19 cellular contexts compared by ENCODE assay signal in genomic region chr1:9118186-9118585, GRCh38. TPM values are rescaled to one million over a fixed set of nuclear protein-coding genes. Genes with fewer than 3 reads are reported as not detected.
A peak's percentile ranks its signal among the peaks of the same experiment; 100 is the strongest.
DNase-seq lines count a peak whose midpoint lies in the region; ATAC-seq and TF ChIP-seq lines count a peak whose summit lies in the region.
"Had no signal": no experiment of that assay in that cellular context is flagged by ENCODE, and none has a peak within 500 bp of the region (broad histone marks: within the 10 kb centered on the region; RNA-seq: fewer than 3 reads in every experiment).

No MANE protein-coding gene starts in this region.

- H3K4me2 ChIP-seq in neural progenitor cell = no peak overlapping the region
- H3K4me2 ChIP-seq: A549, SK-N-SH had no signal

- H3K27ac ChIP-seq in Panc1 (ENCODE audit: low read length) = no peak overlapping the region
- peak overlapping the region in 1 of 10 donors; percentile 44 for H3K27ac ChIP-seq in heart right ventricle
- no peak overlapping the region for H3K27ac ChIP-seq in neural progenitor cell
- H3K27ac ChIP-seq: A549 had no signal

- TF ChIP-seq CTCF in Panc1 (IDR thresholded peaks at IDR 0.05) = no peak
- no peak for TF ChIP-seq CTCF in heart right ventricle (IDR thresholded peaks at IDR 0.05)
- TF ChIP-seq CTCF in neural progenitor cell (IDR thresholded peaks at IDR 0.05) = no peak

- H3K4me3 ChIP-seq in Panc1 (ENCODE audit: low read depth in 2 of 2, low read length in 2 of 2) = no peak overlapping the region
- no peak overlapping the region for H3K4me3 ChIP-seq in heart right ventricle
- no peak overlapping the region for H3K4me3 ChIP-seq in neural progenitor cell
- H3K4me3 ChIP-seq: A549 had no signal

- TSS peak; percentile 38 for BruUV-seq in Panc1 (replicated peaks; lab: Mats Ljungman, UMichigan)

- CTCF ChIA-PET in Panc1 (lab: Charles Lee) = no interaction called here

- intact Hi-C loops in Panc1 (cut with micrococcal nuclease; ENCODE audit: unreplicated experiment) (no loop called here), heart right ventricle (cut with DNase I) (loop anchor here in 2 of 10 donors (10.0 kb wide), 3 partner anchors 337 to 377 kb away; no protein-coding TSS in a partner anchor)
- intact Hi-C loops in activated T-helper 2 cell treated with anti-CD3 and anti-CD28 coated beads, Interferon-gamma antibody, Interleukin-2, Interleukin-4, amounts not matched to agents 10 μg/mL and 5 μg/mL and 100 μg/mL, durations not matched to agents 14 hours and 24 hours and 36 hours (cut with micrococcal nuclease) = no loop called here

- no peak overlapping the region for H2AFZ ChIP-seq in neural progenitor cell (replicated peaks)

- no peaks in the 10 kb centered on the region for H3K36me3 ChIP-seq in Panc1 (ENCODE audit: control insufficient read depth, insufficient read depth, low read length)
- H3K36me3 ChIP-seq in heart right ventricle = peaks cover 0 to 2% (median 0%) of the 10 kb centered on the region in 9 donors
- no peaks in the 10 kb centered on the region for H3K36me3 ChIP-seq in neural progenitor cell

- H3K9me3 ChIP-seq in Panc1 (ENCODE audit: control insufficient read depth, insufficient read depth, low read depth, low read length) (no peaks in the 10 kb centered on the region), heart right ventricle (no peaks in the 10 kb centered on the region), neural progenitor cell (ENCODE audit: low read depth) (no peaks in the 10 kb centered on the region)
- H3K9me3 ChIP-seq: A549, SK-N-SH had no signal

- H3K27me3 ChIP-seq in Panc1 (ENCODE audit: control insufficient read depth, insufficient read depth, low read length) (no peaks in the 10 kb centered on the region), heart right ventricle (no peaks in the 10 kb centered on the region), neural progenitor cell (no peaks in the 10 kb centered on the region)

- no peaks in the 10 kb centered on the region for H3K36me3 Mint-ChIP-seq in neural progenitor cell
- peaks cover 25 to 44% of the 10 kb centered on the region in 2 donors for H3K36me3 Mint-ChIP-seq in stimulated activated naive B cell treated with anti-CD40 and anti-IgM and Interleukin-4, amounts not matched to agents 10 μg/mL and 1 μg/mL and 100 μg/mL, for 72 hours
- H3K36me3 Mint-ChIP-seq in activated T-helper 2 cell treated with anti-CD3 and anti-CD28 coated beads, Interferon-gamma antibody, Interleukin-2, Interleukin-4, amounts not matched to agents 10 μg/mL and 5 μg/mL and 100 μg/mL, durations not matched to agents 14 hours and 24 hours and 36 hours (ENCODE audit: low read depth) = no peaks in the 10 kb centered on the region

- no peaks in the 10 kb centered on the region for H3K9me3 Mint-ChIP-seq in neural progenitor cell
- no peaks in the 10 kb centered on the region for H3K9me3 Mint-ChIP-seq in stimulated activated naive B cell treated with anti-CD40 and anti-IgM and Interleukin-4, amounts not matched to agents 10 μg/mL and 1 μg/mL and 100 μg/mL, for 72 hours
- no peaks in the 10 kb centered on the region for H3K9me3 Mint-ChIP-seq in activated T-helper 2 cell treated with anti-CD3 and anti-CD28 coated beads, Interferon-gamma antibody, Interleukin-2, Interleukin-4, amounts not matched to agents 10 μg/mL and 5 μg/mL and 100 μg/mL, durations not matched to agents 14 hours and 24 hours and 36 hours

- H3K4me1 ChIP-seq in Panc1 (ENCODE audit: control insufficient read depth, insufficient read depth, low read length) (peaks cover 9% of the 10 kb centered on the region), heart right ventricle (peaks cover 0 to 38% (median 13%) of the 10 kb centered on the region in 9 donors), neural progenitor cell (peaks cover 9% of the 10 kb centered on the region)

- POLR2A ChIA-PET in Panc1 (lab: Charles Lee) = no interaction called here

- H4K20me1 ChIP-seq in neural progenitor cell (ENCODE audit: low read depth) = no peaks in the 10 kb centered on the region

- no peak overlapping the region for H3K9ac ChIP-seq in neural progenitor cell
- H3K9ac ChIP-seq: SK-N-SH had no signal

- in situ Hi-C loops in Panc1 (cut with HindIII; ENCODE audit: low pct_unique_long_range_greater_than_20kb, low sequenced_read_pairs) = no loop called here

- H3K4me1 Mint-ChIP-seq in neural progenitor cell = peaks cover 14% of the 10 kb centered on the region
- peaks cover 33 to 44% of the 10 kb centered on the region in 2 donors for H3K4me1 Mint-ChIP-seq in stimulated activated naive B cell treated with anti-CD40 and anti-IgM and Interleukin-4, amounts not matched to agents 10 μg/mL and 1 μg/mL and 100 μg/mL, for 72 hours
- peaks cover 14% of the 10 kb centered on the region for H3K4me1 Mint-ChIP-seq in activated T-helper 2 cell treated with anti-CD3 and anti-CD28 coated beads, Interferon-gamma antibody, Interleukin-2, Interleukin-4, amounts not matched to agents 10 μg/mL and 5 μg/mL and 100 μg/mL, durations not matched to agents 14 hours and 24 hours and 36 hours (ENCODE audit: low read depth)

- H3F3A ChIP-seq in neural progenitor cell (ENCODE audit: low read depth) = peaks cover 17% of the 10 kb centered on the region

- ATAC-seq in Panc1 (peak; percentile 14; the same call in 1 of the 2 replicates), heart right ventricle (peak in 6 of 8 donors; percentile 36 to 67 (median 38))
- no peak for ATAC-seq in stimulated activated naive B cell treated with anti-CD40 and anti-IgM and Interleukin-4, amounts not matched to agents 10 μg/mL and 1 μg/mL and 100 μg/mL, for 72 hours (replicated peaks)
- ATAC-seq: A549 had no signal

- peaks cover 9% of the 10 kb centered on the region for H3K27me3 Mint-ChIP-seq in neural progenitor cell (ENCODE audit: insufficient read depth, low read depth)
- H3K27me3 Mint-ChIP-seq in stimulated activated naive B cell treated with anti-CD40 and anti-IgM and Interleukin-4, amounts not matched to agents 10 μg/mL and 1 μg/mL and 100 μg/mL, for 72 hours = no peaks in the 10 kb centered on the region
- no peaks in the 10 kb centered on the region for H3K27me3 Mint-ChIP-seq in activated T-helper 2 cell treated with anti-CD3 and anti-CD28 coated beads, Interferon-gamma antibody, Interleukin-2, Interleukin-4, amounts not matched to agents 10 μg/mL and 5 μg/mL and 100 μg/mL, durations not matched to agents 14 hours and 24 hours and 36 hours (ENCODE audit: low read depth)
- H3K27me3 Mint-ChIP-seq: B cell had no signal

- H3K79me2 ChIP-seq in neural progenitor cell (ENCODE audit: low read depth) = no peaks in the 10 kb centered on the region

- H3K27ac Mint-ChIP-seq in neural progenitor cell = peak overlapping the region; percentile 30
- peak overlapping the region; percentile 51 for H3K27ac Mint-ChIP-seq in stimulated activated naive B cell treated with anti-CD40 and anti-IgM and Interleukin-4, amounts not matched to agents 10 μg/mL and 1 μg/mL and 100 μg/mL, for 72 hours
- no peak overlapping the region for H3K27ac Mint-ChIP-seq in activated T-helper 2 cell treated with anti-CD3 and anti-CD28 coated beads, Interferon-gamma antibody, Interleukin-2, Interleukin-4, amounts not matched to agents 10 μg/mL and 5 μg/mL and 100 μg/mL, durations not matched to agents 14 hours and 24 hours and 36 hours
- H3K27ac Mint-ChIP-seq: B cell had no signal

- 64 to 65% methylated on average over 7 of the region's 7 CpGs for WGBS in heart right ventricle, 2 donors

- DNase-seq in Panc1 (ENCODE audit: low read depth, low spot score) = no peak
- DNase-seq in heart right ventricle = no peak
- no peak for DNase-seq in neural progenitor cell (ENCODE audit: low spot score)
- no peak for DNase-seq in stimulated activated naive B cell treated with anti-CD40 and anti-IgM and Interleukin-4, amounts not matched to agents 10 μg/mL and 1 μg/mL and 100 μg/mL, for 72 hours
- DNase-seq in MV-4-11 (lab: John Stamatoyannopoulos, UW) = no peak
- DNase-seq in NCI-H2171 treated with DMSO at 0.1 percent for 48 hours (lab: John Stamatoyannopoulos, UW) = no peak
- no peak for DNase-seq in activated T-helper 2 cell treated with anti-CD3 and anti-CD28 coated beads, Interferon-gamma antibody, Interleukin-2, Interleukin-4, amounts not matched to agents 10 μg/mL and 5 μg/mL and 100 μg/mL, durations not matched to agents 14 hours and 24 hours and 36 hours (ENCODE audit: low spot score)
- DNase-seq: DMS79, Karpas-422, NCI-H1417, NCI-H1694 treated with DMSO at 0.1 percent for 48 hours, NCI-H446 treated with DMSO at 0.1 percent for 48 hours, NCI-H526 treated with DMSO at 0.1 percent for 48 hours, OCI-M1, SIG-M5, SK-N-SH had no signal

- H3K4me3 Mint-ChIP-seq in neural progenitor cell = no peak overlapping the region
- no peak overlapping the region for H3K4me3 Mint-ChIP-seq in stimulated activated naive B cell treated with anti-CD40 and anti-IgM and Interleukin-4, amounts not matched to agents 10 μg/mL and 1 μg/mL and 100 μg/mL, for 72 hours
- H3K4me3 Mint-ChIP-seq in activated T-helper 2 cell treated with anti-CD3 and anti-CD28 coated beads, Interferon-gamma antibody, Interleukin-2, Interleukin-4, amounts not matched to agents 10 μg/mL and 5 μg/mL and 100 μg/mL, durations not matched to agents 14 hours and 24 hours and 36 hours (ENCODE audit: low read depth) = no peak overlapping the region
- H3K4me3 Mint-ChIP-seq: B cell, CD14-positive monocyte had no signal

RNA-seq across cellular contexts. Expression of gene GPR157, which starts 10.7 kb away (rescaled TPM):
- total RNA-seq in Panc1 (2021; ENCODE audit: unreplicated experiment) (19.8 TPM), heart right ventricle (10 to 100 TPM; 24.4 to 69.1 (median 40.9) TPM), neural progenitor cell (ENCODE audit: low replicate concordance) (1.6 and 2.1 TPM in 2 replicates)
- 33.9 TPM for polyA plus RNA-seq in Panc1 (2012; ENCODE audit: insufficient read length)
- 1 to 10 TPM; 5.1 to 9.3 TPM for polyA plus RNA-seq in heart right ventricle
- 6.9 and 7.7 TPM in 2 replicates for total RNA-seq in activated T-helper 2 cell treated with anti-CD3 and anti-CD28 coated beads, Interferon-gamma antibody, Interleukin-2, Interleukin-4, amounts not matched to agents 10 μg/mL and 5 μg/mL and 100 μg/mL, durations not matched to agents 14 hours and 24 hours and 36 hours

RNA-seq across cellular contexts. Expression of gene SLC2A5, which starts 48.8 kb away (rescaled TPM):
- 0.26 TPM for total RNA-seq in Panc1 (2021; ENCODE audit: unreplicated experiment)
- not detected for polyA plus RNA-seq in Panc1 (2012; ENCODE audit: insufficient read length)
- total RNA-seq in heart right ventricle = 10 to 100 TPM in 1 of 10 donors, 1 to 10 TPM in 9; 1.3 to 15.6 (median 4.3) TPM
- 1 to 10 TPM in 1 of 2 donors, under 1 TPM in 1; 0.39 to 1.7 TPM for polyA plus RNA-seq in heart right ventricle
- total RNA-seq in neural progenitor cell (ENCODE audit: low replicate concordance) = not detected in 2 replicates
- not detected in 2 replicates for total RNA-seq in activated T-helper 2 cell treated with anti-CD3 and anti-CD28 coated beads, Interferon-gamma antibody, Interleukin-2, Interleukin-4, amounts not matched to agents 10 μg/mL and 5 μg/mL and 100 μg/mL, durations not matched to agents 14 hours and 24 hours and 36 hours

Comparison
In these comparisons a context has a peak if more than half of its experiments do, and no peak if none do; other contexts are left out.
1. ATAC-seq: peak in Panc1 (single experiment) and heart right ventricle (6 of 8); none in stimulated activated naive B cell treated with anti-CD40 and anti-IgM and Interleukin-4, amounts not matched to agents 10 μg/mL and 1 μg/mL and 100 μg/mL, for 72 hours (0 of 2).